In the genomic region with DNA sequence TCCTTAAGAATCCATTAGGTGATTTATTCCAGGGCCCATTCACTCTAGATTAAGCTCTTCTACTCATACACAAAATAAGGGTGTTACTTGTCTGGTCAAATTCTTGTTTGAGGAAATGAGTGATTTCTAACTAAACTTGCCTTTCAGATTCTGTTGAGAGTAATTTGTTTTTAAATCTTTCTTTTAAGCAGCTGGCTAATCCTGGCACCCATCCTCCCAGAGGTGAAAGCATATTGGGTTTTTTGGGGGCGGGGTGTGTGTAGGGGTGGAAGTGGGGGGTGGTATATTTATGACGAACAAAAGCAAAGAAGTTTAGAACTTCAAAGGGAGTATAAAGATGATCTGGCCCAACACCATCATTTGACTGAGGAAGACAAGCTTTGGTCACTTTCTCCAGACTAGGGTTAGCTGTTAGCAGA, we compare ENCODE assay signal across 13 cellular contexts.
DNase-seq lines count a peak whose midpoint lies in the region; ATAC-seq and TF ChIP-seq lines count a peak whose summit lies in the region.
"Had no signal": no experiment of that assay in that cellular context is flagged by ENCODE, and none has a peak within 500 bp of the region (broad histone marks: within the 10 kb centered on the region; RNA-seq: fewer than 3 reads in every experiment).

No MANE protein-coding gene starts in this region.

- peak overlapping the region; percentile 75 for H3K4me3 Mint-ChIP-seq in activated naive CD4-positive, alpha-beta T cell treated with anti-CD3 and anti-CD28 coated beads, Interleukin-2, amount 50 U/mL, for 24 hours

- peaks cover 40% of the 10 kb centered on the region for H3K36me3 Mint-ChIP-seq in activated naive CD4-positive, alpha-beta T cell treated with anti-CD3 and anti-CD28 coated beads, Interleukin-2, amount 50 U/mL, for 24 hours

- peak overlapping the region; percentile 28 for H3K4me3 ChIP-seq in OCI-LY3 (ENCODE audit: low read length)
- no peak overlapping the region for H3K4me3 ChIP-seq in right lobe of liver
- H3K4me3 ChIP-seq: coronary artery, upper lobe of left lung had no signal

- H3K9ac ChIP-seq in OCI-LY3 (ENCODE audit: low read length), result peak overlapping the region; percentile 62

- 56% methylated on average over 2 of the region's 2 CpGs for WGBS in right lobe of liver (ENCODE audit: insufficient coverage, low coverage, low lambda C conversion rate, missing lambda C conversion rate)

- intact Hi-C loops in right lobe of liver (cut with DNase I), result no loop called here

- H3K4me1 Mint-ChIP-seq in activated naive CD4-positive, alpha-beta T cell treated with anti-CD3 and anti-CD28 coated beads, Interleukin-2, amount 50 U/mL, for 24 hours, result peaks cover 83% of the 10 kb centered on the region

- H3K27me3 ChIP-seq in OCI-LY3 (ENCODE audit: low read depth, low read length), result no peaks in the 10 kb centered on the region
- H3K27me3 ChIP-seq in right lobe of liver, result no peaks in the 10 kb centered on the region
- H3K27me3 ChIP-seq: upper lobe of left lung had no signal

- peak overlapping the region; percentile 99 for H3K27ac ChIP-seq in OCI-LY3 (ENCODE audit: low read length)
- no peak overlapping the region for H3K27ac ChIP-seq in right lobe of liver
- H3K27ac ChIP-seq: C4-2B, coronary artery, upper lobe of left lung had no signal

- no peak for TF ChIP-seq POLR2A in right lobe of liver (IDR thresholded peaks at IDR 0.05)

- DNase-seq in stimulated activated CD4-positive, alpha-beta T cell treated with anti-CD3 and anti-CD28 coated beads, Interleukin-1b, Interleukin-23, amount 100 ng/mL, for 4 hours (ENCODE audit: low read depth in 2 of 2), result peak; percentile 23 to 47
- DNase-seq in midbrain (lab: John Stamatoyannopoulos, UW) (no peak), NCI-H187 (lab: John Stamatoyannopoulos, UW) (no peak), right lobe of liver (no peak)
- DNase-seq: foreskin fibroblast, nucleus accumbens, upper lobe of left lung had no signal

- no peaks in the 10 kb centered on the region for H3K27me3 Mint-ChIP-seq in activated naive CD4-positive, alpha-beta T cell treated with anti-CD3 and anti-CD28 coated beads, Interleukin-2, amount 50 U/mL, for 24 hours

- H4K20me1 ChIP-seq in OCI-LY3 (ENCODE audit: insufficient read depth, low read length), result no peaks in the 10 kb centered on the region

- H2AFZ ChIP-seq in OCI-LY3 (ENCODE audit: low read depth, low read length), result no peak overlapping the region

- ATAC-seq in GM18511 (IDR thresholded peaks at IDR 0.05; ENCODE audit: unreplicated experiment) (peak; percentile 50), right lobe of liver (no peak), GM18858 (IDR thresholded peaks at IDR 0.05; ENCODE audit: unreplicated experiment) (no peak)

- peak overlapping the region; percentile 65 for H3K4me2 ChIP-seq in OCI-LY3 (ENCODE audit: low read length)

- H3K27ac Mint-ChIP-seq in activated naive CD4-positive, alpha-beta T cell treated with anti-CD3 and anti-CD28 coated beads, Interleukin-2, amount 50 U/mL, for 24 hours, result peak overlapping the region; percentile 97

- H3K36me3 ChIP-seq in OCI-LY3 (replicated peaks; ENCODE audit: low read depth, low read length) (peaks cover 51% of the 10 kb centered on the region), right lobe of liver (peaks cover 0 to 2% (median 0%) of the 10 kb centered on the region in 4 donors)

- no peaks in the 10 kb centered on the region for H3K9me3 Mint-ChIP-seq in activated naive CD4-positive, alpha-beta T cell treated with anti-CD3 and anti-CD28 coated beads, Interleukin-2, amount 50 U/mL, for 24 hours

- H3K4me1 ChIP-seq in OCI-LY3 (ENCODE audit: low read length) (peaks cover 76% of the 10 kb centered on the region), right lobe of liver (no peaks in the 10 kb centered on the region)

- peaks cover 53% of the 10 kb centered on the region for H3K79me2 ChIP-seq in OCI-LY3 (ENCODE audit: low read length)

- TF ChIP-seq CTCF in OCI-LY3 (IDR thresholded peaks at IDR 0.05; ENCODE audit: low read depth, low read length), result no peak
- no peak for TF ChIP-seq CTCF in right lobe of liver (IDR thresholded peaks at IDR 0.05)

- H3K9me3 ChIP-seq in OCI-LY3 (ENCODE audit: insufficient read depth, low read length) (no peaks in the 10 kb centered on the region), right lobe of liver (no peaks in the 10 kb centered on the region)
- H3K9me3 ChIP-seq: upper lobe of left lung had no signal

Comparison
In these comparisons a context has a peak if more than half of its experiments do, and no peak if none do; other contexts are left out.
1. DNase-seq: peak in stimulated activated CD4-positive, alpha-beta T cell treated with anti-CD3 and anti-CD28 coated beads, Interleukin-1b, Interleukin-23, amount 100 ng/mL, for 4 hours (2 of 2); none in midbrain (single experiment), NCI-H187 (0 of 2) and right lobe of liver (0 of 3).